In the genomic region with DNA sequence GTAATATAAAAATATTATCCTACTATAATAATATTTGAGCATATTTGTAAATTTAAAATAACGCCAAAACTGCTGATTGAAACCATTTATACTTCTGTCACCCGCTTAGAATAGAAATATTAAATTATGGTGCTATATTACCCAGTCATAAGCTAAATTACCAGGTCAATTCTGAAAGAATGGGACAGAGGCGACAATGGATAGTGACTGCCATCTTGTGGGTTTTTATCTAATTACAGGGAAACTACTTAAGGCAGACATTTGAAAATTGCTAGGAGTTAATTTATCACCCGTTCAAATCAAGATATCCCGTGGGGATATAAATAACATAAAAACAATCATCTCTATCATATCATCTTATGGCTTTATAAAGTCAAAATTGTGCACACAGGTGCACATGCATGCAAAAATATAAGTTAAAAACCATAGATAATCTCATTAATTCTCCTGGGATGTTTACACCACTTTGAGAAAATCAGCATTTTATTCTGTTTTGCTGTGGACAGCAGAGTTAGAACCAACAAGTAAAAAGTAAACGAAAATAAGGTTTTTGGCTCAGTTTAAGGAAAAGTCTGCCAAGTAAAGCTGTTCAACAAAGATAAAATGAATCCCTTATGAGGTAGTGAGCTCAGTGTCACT, we compare ENCODE assay signal across 9 cellular contexts. TPM values are rescaled to one million over a fixed set of nuclear protein-coding genes. Genes with fewer than 3 reads are reported as not detected.
DNase-seq lines count a peak whose midpoint lies in the region; ATAC-seq, FAIRE-seq and TF ChIP-seq lines count a peak whose summit lies in the region.
"Had no signal": no experiment of that assay in that cellular context is flagged by ENCODE, and none has a peak within 500 bp of the region (broad histone marks: within the 10 kb centered on the region; RNA-seq: fewer than 3 reads in every experiment).

No MANE protein-coding gene starts in this region.

- H2BK5ac ChIP-seq in H1 (ENCODE audit: low read depth, low read length) = no peak overlapping the region

- no peak overlapping the region for H2AFZ ChIP-seq in SK-N-SH (ENCODE audit: low read depth)
- no peak overlapping the region for H2AFZ ChIP-seq in H1 (ENCODE audit: low read length)

- H3K4me2 ChIP-seq in SK-N-SH (no peak overlapping the region), H1 (ENCODE audit: insufficient read depth in 1 of 2, low read depth in 2 of 2, low read length in 2 of 2) (no peak overlapping the region)
- H3K4me2 ChIP-seq: BLaER1 treated with 17β-estradiol and CSF1 and Interleukin-3, amounts not matched to agents 10 nM and 100 nM had no signal

- under 1% methylated on average over 6 of the region's 6 CpGs for WGBS in SK-N-SH (ENCODE audit: low lambda C conversion rate)
- WGBS in H1 (ENCODE audit: extremely low coverage in 1 of 2, insufficient coverage in 1 of 2, insufficient read length in 1 of 2, insufficient replicate concordance in 2 of 2, low coverage in 1 of 2, low lambda C conversion rate in 2 of 2, missing lambda C conversion rate in 1 of 2), 2 experiments = 35% methylated on average over 6 of the region's 6 CpGs; no CpG with 5 or more reads in 1 of the 2 experiments
- WGBS in small intestine, 3 donors = 16 to 19% (median 18%) methylated on average over 6 of the region's 6 CpGs

- H3K79me2 ChIP-seq in SK-N-SH (ENCODE audit: insufficient read depth) (no peaks in the 10 kb centered on the region), H1 (ENCODE audit: control insufficient read depth in 1 of 2, insufficient read depth in 2 of 2, low read length in 2 of 2) (no peaks in the 10 kb centered on the region)

- no peaks in the 10 kb centered on the region for H3K4me1 ChIP-seq in SK-N-SH (ENCODE audit: control insufficient read depth in 1 of 2, insufficient read depth in 2 of 2, low read depth in 1 of 2, low read length in 1 of 2)
- H3K4me1 ChIP-seq in H1 (replicated peaks in 1 of 4; ENCODE audit: control insufficient read depth in 3 of 4, insufficient read depth in 4 of 4, low read length in 3 of 4) = no peaks in the 10 kb centered on the region
- H3K4me1 ChIP-seq in small intestine (ENCODE audit: control insufficient read depth in 2 of 2, insufficient read depth in 1 of 2, low read depth in 1 of 2, low read length in 1 of 2) = no peaks in the 10 kb centered on the region

- H3K23me2 ChIP-seq in H1 (ENCODE audit: low read depth, low read length) = no peaks in the 10 kb centered on the region; the same call in 1 of the 2 replicates

- H3K4ac ChIP-seq in H1 (replicated peaks; ENCODE audit: insufficient read length, low read depth, low read length) = no peak overlapping the region

- peak; percentile 18 for DNase-seq in SK-N-SH
- DNase-seq in NCI-H748 treated with DMSO at 0.1 percent for 48 hours (lab: John Stamatoyannopoulos, UW) = peak; percentile 50
- no peak for DNase-seq in H1 (ENCODE audit: low read depth in 1 of 2, low spot score in 2 of 2)
- peak; percentile 12 for DNase-seq in small intestine
- DNase-seq in activated gamma-delta T cell treated with Interleukin-2 at 50 U/mL for 16 hours = no peak
- DNase-seq in NCI-H1417 treated with DMSO at 0.1 percent for 48 hours (lab: John Stamatoyannopoulos, UW) = no peak
- DNase-seq in middle frontal gyrus (ENCODE audit: extremely low spot score, low spot score) = no peak

- TF ChIP-seq POLR2A in H1 (IDR thresholded peaks at IDR 0.05; ENCODE audit: control extremely low read depth in 1 of 2, low read depth in 2 of 2, low read length in 2 of 2) = no peak

- TF ChIP-seq RAD21 in SK-N-SH (IDR thresholded peaks at IDR 0.05; ENCODE audit: low read length) (peak; percentile 64), H1 (IDR thresholded peaks at IDR 0.05 in 1 of 2, conservative IDR thresholded peaks at IDR 0.05 in 1 of 2; ENCODE audit: low read depth in 2 of 2, low read length in 2 of 2) (peak; percentile 86 to 88)

- H3K4me3 ChIP-seq in SK-N-SH (ENCODE audit: low read depth in 2 of 2, low read length in 1 of 2) (no peak overlapping the region), H1 (ENCODE audit: extremely low read depth in 1 of 4, insufficient read depth in 2 of 4, low read depth in 3 of 4, low read length in 4 of 4) (no peak overlapping the region), small intestine (ENCODE audit: low read depth in 1 of 2, low read length in 2 of 2) (no peak overlapping the region)
- H3K4me3 ChIP-seq: BLaER1 treated with 17β-estradiol and CSF1 and Interleukin-3, amounts not matched to agents 10 nM and 100 nM had no signal

- H2BK15ac ChIP-seq in H1 (ENCODE audit: low read length) = no peak overlapping the region

- FAIRE-seq in H1 (lab: Jason Lieb, UNC) (peak; percentile 69), small intestine (lab: Jason Lieb, UNC) (no peak)

- no peak overlapping the region for H3K56ac ChIP-seq in H1 (replicated peaks; ENCODE audit: insufficient read length, low read depth, low read length)

- H3K14ac ChIP-seq in H1 (ENCODE audit: insufficient read length) = no peak overlapping the region

- H3K36me3 ChIP-seq in SK-N-SH (replicated peaks in 1 of 2; ENCODE audit: control insufficient read depth in 1 of 2, insufficient read depth in 2 of 2, low read length in 1 of 2) (no peaks in the 10 kb centered on the region), H1 (ENCODE audit: control insufficient read depth in 2 of 4, insufficient read depth in 4 of 4, low read length in 3 of 4) (no peaks in the 10 kb centered on the region), small intestine (ENCODE audit: control insufficient read depth in 2 of 2, insufficient read depth in 2 of 2, low read length in 2 of 2) (no peaks in the 10 kb centered on the region)
- H3K36me3 ChIP-seq: BLaER1 treated with 17β-estradiol and CSF1 and Interleukin-3, amounts not matched to agents 10 nM and 100 nM had no signal

- ATAC-seq in SK-N-SH treated with all-trans-retinoic acid at 6 μM for 48 hours = no peak

- no peak overlapping the region for H2BK12ac ChIP-seq in H1 (ENCODE audit: low read depth, low read length)

- H3K9ac ChIP-seq in SK-N-SH = no peak overlapping the region
- no peak overlapping the region for H3K9ac ChIP-seq in H1 (replicated peaks in 1 of 4; ENCODE audit: extremely low read depth in 1 of 4, low read depth in 3 of 4, low read length in 3 of 4)
- H3K9ac ChIP-seq: BLaER1 treated with 17β-estradiol and CSF1 and Interleukin-3, amounts not matched to agents 10 nM and 100 nM had no signal

- POLR2A ChIA-PET in SK-N-SH (lab: Yijun Ruan, JAX) (no interaction called here), H1 (lab: Charles Lee; ENCODE audit: partially characterized antibody) (no interaction called here)

- TF ChIP-seq EP300 in SK-N-SH (IDR thresholded peaks at IDR 0.05; ENCODE audit: borderline replicate concordance in 1 of 2, low read depth in 1 of 2, low read length in 1 of 2) (no peak), H1 (IDR thresholded peaks at IDR 0.05; ENCODE audit: borderline replicate concordance in 1 of 2, low read depth in 2 of 2, low read length in 2 of 2) (no peak)

- H2BK120ac ChIP-seq in H1 (replicated peaks; ENCODE audit: low read depth, low read length) = no peak overlapping the region

- TF ChIP-seq CTCF in SK-N-SH (IDR thresholded peaks at IDR 0.05) (peak; percentile 45), H1 (IDR thresholded peaks at IDR 0.05; ENCODE audit: control extremely low read depth in 1 of 3, insufficient read depth in 1 of 3, low read depth in 1 of 3, low read length in 3 of 3) (peak in 2 of 3 experiments; percentile 45 to 46; a peak in 2 of 4 replicates)

- H2AK5ac ChIP-seq in H1 (ENCODE audit: low read depth, low read length) = no peak overlapping the region

- H3K18ac ChIP-seq in H1 (ENCODE audit: extremely low read depth, low read length) = no peak overlapping the region

- no peak overlapping the region for H3K23ac ChIP-seq in H1 (ENCODE audit: insufficient read length)

- CTCF ChIA-PET in SK-N-SH (lab: Yijun Ruan, JAX) (interaction anchor here (0.7 to 2.5 kb wide), 13 partner anchors 10 to 810 kb away, joined by 3 to 12 read pairs (median 4); no protein-coding TSS in a partner anchor), H1 (lab: Charles Lee; ENCODE audit: partially characterized antibody) (interaction anchor here (0.7 to 3.4 kb wide), 29 partner anchors 9 to 1575 kb away, joined by 3 to 16 read pairs (median 3); no protein-coding TSS in a partner anchor)

- no peaks in the 10 kb centered on the region for H3F3A ChIP-seq in SK-N-SH (replicated peaks; ENCODE audit: insufficient read depth)

- no peak overlapping the region for H4K8ac ChIP-seq in H1 (ENCODE audit: extremely low read depth, insufficient read depth, low read length)

- H4K20me1 ChIP-seq in SK-N-SH (ENCODE audit: insufficient read depth) (no peaks in the 10 kb centered on the region), H1 (replicated peaks in 1 of 2; ENCODE audit: control insufficient read depth in 1 of 2, insufficient read depth in 2 of 2, low read length in 2 of 2) (no peaks in the 10 kb centered on the region)
- H4K20me1 ChIP-seq: BLaER1 treated with 17β-estradiol and CSF1 and Interleukin-3, amounts not matched to agents 10 nM and 100 nM had no signal

- no peak overlapping the region for H2BK20ac ChIP-seq in H1 (ENCODE audit: low read length)

- no peak overlapping the region for H4K91ac ChIP-seq in H1 (replicated peaks; ENCODE audit: insufficient read length, low read length)

- H3K27ac ChIP-seq in SK-N-SH (ENCODE audit: low read depth in 2 of 2, low read length in 1 of 2) = no peak overlapping the region
- no peak overlapping the region for H3K27ac ChIP-seq in H1 (ENCODE audit: low read depth, low read length)
- no peak overlapping the region for H3K27ac ChIP-seq in small intestine (ENCODE audit: low read depth in 1 of 2, low read length in 1 of 2)
- H3K27ac ChIP-seq: BLaER1 treated with 17β-estradiol and CSF1 and Interleukin-3, amounts not matched to agents 10 nM and 100 nM had no signal

- H3K27me3 ChIP-seq in SK-N-SH (ENCODE audit: insufficient read depth) = no peaks in the 10 kb centered on the region
- peaks cover 0 to 1% (median 0%) of the 10 kb centered on the region in 4 experiments; a peak in 1 of 7 replicates for H3K27me3 ChIP-seq in H1 (replicated peaks in 1 of 4; ENCODE audit: control insufficient read depth in 3 of 4, extremely low read depth in 1 of 4, insufficient read depth in 3 of 4, low read length in 3 of 4)
- H3K27me3 ChIP-seq in small intestine (ENCODE audit: control insufficient read depth in 2 of 2, insufficient read depth in 2 of 2, low read length in 2 of 2) = no peaks in the 10 kb centered on the region
- H3K27me3 ChIP-seq: BLaER1 treated with 17β-estradiol and CSF1 and Interleukin-3, amounts not matched to agents 10 nM and 100 nM had no signal

- H4K5ac ChIP-seq in H1 (ENCODE audit: insufficient read length, low read depth, low read length) = no peak overlapping the region

- H3K79me1 ChIP-seq in H1 (ENCODE audit: low read depth, low read length) = no peaks in the 10 kb centered on the region

- H3K9me3 ChIP-seq in SK-N-SH = no peaks in the 10 kb centered on the region
- no peaks in the 10 kb centered on the region for H3K9me3 ChIP-seq in H1 (ENCODE audit: insufficient read depth in 2 of 2, low read depth in 1 of 2, low read length in 1 of 2)
- H3K9me3 ChIP-seq in small intestine (ENCODE audit: control insufficient read depth, low read depth) = no peaks in the 10 kb centered on the region
- H3K9me3 ChIP-seq: BLaER1 treated with 17β-estradiol and CSF1 and Interleukin-3, amounts not matched to agents 10 nM and 100 nM had no signal

- no peaks in the 10 kb centered on the region for H3K9me2 ChIP-seq in SK-N-SH

RNA-seq across cellular contexts. Expression of a gene that starts 41.3 kb away (rescaled TPM):
- not detected in 2 replicates for polyA plus RNA-seq in SK-N-SH (2012; rRNA removed)
- not detected in 2 replicates for polyA plus RNA-seq in SK-N-SH (2012; cell fraction: cytosol; rRNA removed)
- polyA plus RNA-seq in SK-N-SH (2012; cell fraction: nucleus; rRNA removed) = 0.01 TPM in 1 of 2 replicates, not detected in the other
- 0.38 and 0.58 TPM in 2 replicates for total RNA-seq in H1 (2021; fragmentation: NEBNext Ultra II Directional; extraction: Animal tissue kit (Norgen Biotek cat#: 25700))
- 0.28 and 0.41 TPM in 2 replicates for polyA plus RNA-seq in H1 (2011; rRNA removed)
- 0.19 TPM for polyA plus RNA-seq in H1 (2011; cell fraction: cytosol; rRNA removed)
- polyA plus RNA-seq in H1 (2011; cell fraction: nucleus; rRNA removed) = 0.47 TPM
- polyA plus RNA-seq in H1 (2012, experiment 1 of 2) = 0.33 to 0.80 TPM (median 0.63 TPM) in 4 replicates
- polyA plus RNA-seq in H1 (2012, experiment 2 of 2) = 0.12 TPM
- 0.26 TPM for polyA plus RNA-seq in H1 (2013, experiment 1 of 2)
- polyA plus RNA-seq in H1 (2013, experiment 2 of 2) = 0.29 TPM
- 0.41 and 0.47 TPM in 2 replicates for polyA minus RNA-seq in H1 (2011; rRNA and poly(A)+ RNA removed)
- polyA minus RNA-seq in H1 (2011; cell fraction: cytosol; rRNA and poly(A)+ RNA removed) = not detected
- 2.4 TPM for polyA minus RNA-seq in H1 (2011; cell fraction: nucleus; rRNA and poly(A)+ RNA removed)
- polyA plus RNA-seq in small intestine = 1 to 10 TPM in 1 of 3 donors, under 1 TPM in 2; 0.22 to 1.6 (median 0.81) TPM

RNA-seq across cellular contexts. Expression of a gene that starts 52.2 kb away (rescaled TPM):
- 0.12 and 0.16 TPM in 2 replicates for polyA plus RNA-seq in SK-N-SH (2012; rRNA removed)
- polyA plus RNA-seq in SK-N-SH (2012; cell fraction: cytosol; rRNA removed) = 0.09 and 0.20 TPM in 2 replicates
- polyA plus RNA-seq in SK-N-SH (2012; cell fraction: nucleus; rRNA removed) = 0.12 and 0.13 TPM in 2 replicates
- 0.57 and 0.74 TPM in 2 replicates for total RNA-seq in H1 (2021; fragmentation: NEBNext Ultra II Directional; extraction: Animal tissue kit (Norgen Biotek cat#: 25700))
- 0.75 and 0.92 TPM in 2 replicates for polyA plus RNA-seq in H1 (2011; rRNA removed)
- 0.63 TPM for polyA plus RNA-seq in H1 (2011; cell fraction: cytosol; rRNA removed)
- polyA plus RNA-seq in H1 (2011; cell fraction: nucleus; rRNA removed) = 1.4 TPM
- polyA plus RNA-seq in H1 (2012, experiment 1 of 2) = 0.76 to 1.0 TPM (median 0.83 TPM) in 4 replicates
- polyA plus RNA-seq in H1 (2012, experiment 2 of 2) = 0.47 TPM
- 0.69 TPM for polyA plus RNA-seq in H1 (2013, experiment 1 of 2)
- 0.72 TPM for polyA plus RNA-seq in H1 (2013, experiment 2 of 2)
- polyA minus RNA-seq in H1 (2011; rRNA and poly(A)+ RNA removed) = 2.6 and 3.1 TPM in 2 replicates
- polyA minus RNA-seq in H1 (2011; cell fraction: cytosol; rRNA and poly(A)+ RNA removed) = 1.7 TPM
- 1.7 TPM for polyA minus RNA-seq in H1 (2011; cell fraction: nucleus; rRNA and poly(A)+ RNA removed)
- under 1 TPM in 1 of 3 donors, not detected in 2; 0.63 TPM for polyA plus RNA-seq in small intestine

Comparison
In these comparisons a context has a peak if more than half of its experiments do, and no peak if none do; other contexts are left out.
1. DNase-seq: peak in SK-N-SH (single experiment), NCI-H748 treated with DMSO at 0.1 percent for 48 hours (single experiment) and small intestine (single experiment); none in H1 (0 of 2), activated gamma-delta T cell treated with Interleukin-2 at 50 U/mL for 16 hours (single experiment), NCI-H1417 treated with DMSO at 0.1 percent for 48 hours (single experiment) and middle frontal gyrus (single experiment).